18 cellular contexts compared by ENCODE assay signal in the genomic region with DNA sequence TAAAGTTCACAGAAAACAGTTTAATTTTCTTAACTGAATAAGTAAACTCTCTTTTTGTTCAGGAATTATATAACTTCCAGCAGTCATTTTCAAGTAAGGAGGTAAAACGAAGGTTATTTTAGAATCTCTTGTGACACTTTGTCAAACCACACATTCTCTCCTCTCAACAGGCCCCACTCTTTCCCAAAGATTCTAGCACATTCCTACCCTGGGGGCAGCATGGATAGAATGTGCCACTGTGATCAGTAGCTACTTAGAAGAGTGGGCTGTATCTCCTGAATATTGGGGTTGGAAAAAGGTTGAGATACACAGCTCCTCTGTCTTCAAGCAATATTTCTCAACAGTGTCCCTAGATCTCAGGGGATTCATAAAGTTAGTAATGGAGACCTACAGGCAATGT.
A peak's percentile ranks its signal among the peaks of the same experiment; 100 is the strongest.
DNase-seq lines count a peak whose midpoint lies in the region; ATAC-seq and TF ChIP-seq lines count a peak whose summit lies in the region.
"Had no signal": no experiment of that assay in that cellular context is flagged by ENCODE, and none has a peak within 500 bp of the region (broad histone marks: within the 10 kb centered on the region; RNA-seq: fewer than 3 reads in every experiment).

No MANE protein-coding gene starts in this region.

- TF ChIP-seq CTCF in mammary epithelial cell (conservative IDR thresholded peaks at IDR 0.05 in 1 of 2, IDR thresholded peaks at IDR 0.05 in 1 of 2; ENCODE audit: extremely low read depth in 1 of 2, insufficient read depth in 1 of 2, low read depth in 1 of 2, low read length in 2 of 2) (no peak), MCF 10A (IDR thresholded peaks at IDR 0.05; ENCODE audit: unreplicated experiment) (no peak), osteocyte (IDR thresholded peaks at IDR 0.05) (no peak)

- H4K20me1 ChIP-seq in mammary epithelial cell (ENCODE audit: insufficient read depth, low read length), result no peaks in the 10 kb centered on the region
- H4K20me1 ChIP-seq: BLaER1 had no signal

- DNase-seq in mammary epithelial cell (no peak), MCF 10A (ENCODE audit: unreplicated experiment) (no peak), foreskin melanocyte (peak; percentile 53), osteocyte (ENCODE audit: extremely low spot score, unreplicated experiment) (no peak), EL (no peak)
- DNase-seq in activated CD4-positive, alpha-beta T cell treated with anti-CD3 and anti-CD28 coated beads, Interleukin-2, amount 10 ng/mL, durations not matched to agents 7 days and 5 days, result no peak
- DNase-seq: CD4-positive, CD25-positive, alpha-beta regulatory T cell; CD8-positive, alpha-beta T cell; DMS53; DMS79 treated with DMSO at 0.1 percent for 48 hours; GOT3; HFFc6 had no signal

- dilution Hi-C loops in mammary epithelial cell (cut with HindIII; ENCODE audit: low sequenced_read_pairs), result no loop called here

- no peak overlapping the region for H3K4me2 ChIP-seq in mammary epithelial cell (ENCODE audit: insufficient read depth, low read depth, low read length)
- H3K4me2 ChIP-seq: BLaER1 had no signal

- H3K9ac ChIP-seq in mammary epithelial cell (ENCODE audit: insufficient read depth, low read length), result no peak overlapping the region
- H3K9ac ChIP-seq: BLaER1 had no signal

- H3K9me3 ChIP-seq in mammary epithelial cell (replicated peaks; ENCODE audit: insufficient read depth, low read length), result peaks cover 14% of the 10 kb centered on the region
- H3K9me3 ChIP-seq: HAP-1 had no signal

- no peaks in the 10 kb centered on the region for H3K36me3 ChIP-seq in mammary epithelial cell (ENCODE audit: insufficient read depth, low read length)
- H3K36me3 ChIP-seq: BLaER1, HAP-1 had no signal

- POLR2A ChIA-PET in MCF 10A (lab: Yijun Ruan, JAX), result interaction anchor here (0.5 to 1.0 kb wide), 2 partner anchors 26 to 574 kb away, joined by 3 read pairs; no protein-coding TSS in a partner anchor
- POLR2A ChIA-PET in activated CD4-positive, alpha-beta T cell treated with anti-CD3 and anti-CD28 coated beads, Interleukin-2, amount 10 ng/mL, durations not matched to agents 7 days and 5 days (lab: Charles Lee), result no interaction called here

- ATAC-seq in HG02571 (IDR thresholded peaks at IDR 0.05; ENCODE audit: unreplicated experiment), result no peak
- ATAC-seq: CD8-positive, alpha-beta T cell had no signal

- 0% methylated on average over 1 of the region's 1 CpG for WGBS in mammary epithelial cell (ENCODE audit: low coverage, missing lambda C conversion rate)

- H3K4me1 Mint-ChIP-seq in MCF 10A (ENCODE audit: insufficient read depth, unreplicated experiment) (no peaks in the 10 kb centered on the region), osteocyte (ENCODE audit: unreplicated experiment) (peaks cover 21% of the 10 kb centered on the region)
- no peaks in the 10 kb centered on the region for H3K4me1 Mint-ChIP-seq in activated CD4-positive, alpha-beta T cell treated with anti-CD3 and anti-CD28 coated beads, Interleukin-2, amount 10 ng/mL, durations not matched to agents 7 days and 5 days
- H3K4me1 Mint-ChIP-seq: B cell; CD4-positive, CD25-positive, alpha-beta regulatory T cell had no signal

- no peak overlapping the region for H3K27ac ChIP-seq in mammary epithelial cell (ENCODE audit: insufficient read depth, low read depth, low read length)
- H3K27ac ChIP-seq: 22Rv1, BLaER1, C4-2B had no signal

- CTCF ChIA-PET in mammary epithelial cell (lab: Charles Lee; ENCODE audit: low non-redundant PET), result no interaction called here
- CTCF ChIA-PET in MCF 10A (lab: Yijun Ruan, JAX), result interaction anchor here (1.0 kb wide), 1 partner anchor 267 kb away, joined by 3 read pairs; no protein-coding TSS in a partner anchor
- CTCF ChIA-PET in activated CD4-positive, alpha-beta T cell treated with anti-CD3 and anti-CD28 coated beads, Interleukin-2, amount 10 ng/mL, durations not matched to agents 7 days and 5 days (lab: Charles Lee), result no interaction called here

- H3K27me3 ChIP-seq in mammary epithelial cell (ENCODE audit: insufficient read depth, low read length), result no peaks in the 10 kb centered on the region
- H3K27me3 ChIP-seq: BLaER1 had no signal

- H3K36me3 Mint-ChIP-seq in MCF 10A (ENCODE audit: insufficient read depth, unreplicated experiment) (no peaks in the 10 kb centered on the region), osteocyte (ENCODE audit: unreplicated experiment) (peaks cover 2% of the 10 kb centered on the region)
- H3K36me3 Mint-ChIP-seq in activated CD4-positive, alpha-beta T cell treated with anti-CD3 and anti-CD28 coated beads, Interleukin-2, amount 10 ng/mL, durations not matched to agents 7 days and 5 days (ENCODE audit: low read depth), result no peaks in the 10 kb centered on the region
- H3K36me3 Mint-ChIP-seq: CD4-positive, CD25-positive, alpha-beta regulatory T cell; CD8-positive, alpha-beta T cell had no signal

- H2AFZ ChIP-seq in mammary epithelial cell (ENCODE audit: low read depth, low read length), result peak overlapping the region; percentile 20

- H3K9me3 Mint-ChIP-seq in MCF 10A (ENCODE audit: unreplicated experiment), result peaks cover 15% of the 10 kb centered on the region
- H3K9me3 Mint-ChIP-seq in osteocyte (ENCODE audit: unreplicated experiment), result peaks cover 22% of the 10 kb centered on the region
- H3K9me3 Mint-ChIP-seq in activated CD4-positive, alpha-beta T cell treated with anti-CD3 and anti-CD28 coated beads, Interleukin-2, amount 10 ng/mL, durations not matched to agents 7 days and 5 days, result no peaks in the 10 kb centered on the region
- H3K9me3 Mint-ChIP-seq: HFFc6 had no signal

- H3K27ac Mint-ChIP-seq in MCF 10A (ENCODE audit: low read depth, unreplicated experiment) (no peak overlapping the region), osteocyte (ENCODE audit: unreplicated experiment) (peak overlapping the region; percentile 80)
- H3K27ac Mint-ChIP-seq in activated CD4-positive, alpha-beta T cell treated with anti-CD3 and anti-CD28 coated beads, Interleukin-2, amount 10 ng/mL, durations not matched to agents 7 days and 5 days, result no peak overlapping the region
- H3K27ac Mint-ChIP-seq: B cell; CD4-positive, CD25-positive, alpha-beta regulatory T cell; CD8-positive, alpha-beta T cell; HFFc6 had no signal

- in situ Hi-C loops in mammary epithelial cell (cut with MboI; ENCODE audit: low sequenced_read_pairs in 2 of 2), result no loop called here

- H3K4me3 Mint-ChIP-seq in MCF 10A (ENCODE audit: unreplicated experiment), result no peak overlapping the region
- H3K4me3 Mint-ChIP-seq in osteocyte (ENCODE audit: unreplicated experiment), result no peak overlapping the region
- no peak overlapping the region for H3K4me3 Mint-ChIP-seq in activated CD4-positive, alpha-beta T cell treated with anti-CD3 and anti-CD28 coated beads, Interleukin-2, amount 10 ng/mL, durations not matched to agents 7 days and 5 days
- H3K4me3 Mint-ChIP-seq: B cell; CD4-positive, CD25-positive, alpha-beta regulatory T cell; CD8-positive, alpha-beta T cell; HFFc6 had no signal

- intact Hi-C loops in mammary epithelial cell (cut with micrococcal nuclease), result no loop called here
- intact Hi-C loops in MCF 10A (cut with micrococcal nuclease), result no loop called here

- H3K4me3 ChIP-seq in mammary epithelial cell (replicated peaks in 1 of 3; ENCODE audit: insufficient read depth in 1 of 3, low read depth in 2 of 3, low read length in 3 of 3), result no peak overlapping the region
- H3K4me3 ChIP-seq: BLaER1, HAP-1 had no signal

- peaks cover 7% of the 10 kb centered on the region for H3K4me1 ChIP-seq in mammary epithelial cell (ENCODE audit: insufficient read depth, low read length)
- H3K4me1 ChIP-seq: BLaER1, HAP-1 had no signal

- BruUV-seq in mammary epithelial cell (replicated peaks; lab: Mats Ljungman, UMichigan), result no TSS peak
- no TSS peak for BruUV-seq in MCF 10A (replicated peaks; lab: Mats Ljungman, UMichigan)

- no peaks in the 10 kb centered on the region for H3K27me3 Mint-ChIP-seq in MCF 10A (ENCODE audit: insufficient read depth, unreplicated experiment)
- H3K27me3 Mint-ChIP-seq in osteocyte (ENCODE audit: unreplicated experiment), result no peaks in the 10 kb centered on the region
- H3K27me3 Mint-ChIP-seq in activated CD4-positive, alpha-beta T cell treated with anti-CD3 and anti-CD28 coated beads, Interleukin-2, amount 10 ng/mL, durations not matched to agents 7 days and 5 days, result peaks cover 7% of the 10 kb centered on the region
- H3K27me3 Mint-ChIP-seq: CD4-positive, CD25-positive, alpha-beta regulatory T cell had no signal

- no peaks in the 10 kb centered on the region for H3K79me2 ChIP-seq in mammary epithelial cell (ENCODE audit: insufficient read depth, low read length)
